8 cellular contexts compared by ENCODE assay signal in the genomic region with DNA sequence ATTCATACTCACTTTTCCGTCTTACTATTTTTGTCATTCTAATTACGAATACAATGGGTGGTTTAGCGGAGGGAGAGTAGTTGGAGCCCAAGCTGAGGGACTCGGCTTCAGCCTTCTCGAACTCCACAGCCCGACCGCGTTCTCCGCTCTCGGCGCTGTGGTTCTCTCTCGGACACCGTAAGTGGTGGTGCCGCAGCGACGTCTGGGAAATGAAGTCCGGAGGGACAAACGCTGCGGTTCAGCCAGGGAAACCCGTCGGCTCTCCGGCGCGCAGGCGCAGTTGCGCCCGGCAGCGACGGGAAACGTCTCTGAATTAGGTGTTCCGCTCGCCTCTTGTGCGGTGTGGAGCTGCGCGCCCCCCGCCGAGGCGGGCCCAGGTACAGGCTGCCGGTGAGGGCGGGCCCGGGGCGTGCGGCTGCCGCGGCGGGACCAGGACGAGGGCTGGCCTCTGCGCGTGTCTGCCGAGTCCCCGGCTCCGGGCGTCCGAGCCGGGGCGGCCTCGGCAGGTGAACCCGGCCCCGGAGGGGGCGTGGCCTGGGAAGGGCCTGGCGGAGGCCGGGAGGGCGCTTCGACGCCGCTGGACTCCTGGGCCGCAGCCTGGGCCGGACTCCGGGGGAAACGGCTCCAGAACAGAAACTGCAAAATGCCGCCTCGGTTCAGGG. TPM values are rescaled to one million over a fixed set of nuclear protein-coding genes. Genes with fewer than 3 reads are reported as not detected.
DNase-seq lines count a peak whose midpoint lies in the region; TF ChIP-seq lines count a peak whose summit lies in the region.

Gene ZNF879 (plus strand): TSS at position 277 of the 662 bp plus-strand sequence. CDS start 1,201 bp downstream, outside the sequence.

- H3K27me3 ChIP-seq in neuron (ENCODE audit: insufficient read depth, low read length) (no peaks in the 10 kb centered on the region), stomach (no peaks in the 10 kb centered on the region)

- H2AFZ ChIP-seq in neuron (ENCODE audit: low read depth, low read length): peak within 1 kb of the TSS; percentile 87

- H3K36me3 ChIP-seq in SK-N-MC (ENCODE audit: insufficient read depth, low read length): peaks cover 20% of the 10 kb centered on the region; the same call in 1 of the 2 replicates
- peaks cover 27% of the 10 kb centered on the region for H3K36me3 ChIP-seq in neuron (ENCODE audit: insufficient read depth, low read length)
- peaks cover 26 to 38% (median 35%) of the 10 kb centered on the region in 4 donors for H3K36me3 ChIP-seq in stomach

- H3K27ac Mint-ChIP-seq in activated naive CD4-positive, alpha-beta T cell treated with anti-CD3 and anti-CD28 coated beads, Interleukin-2, amount 50 U/mL, for 24 hours: peak within 1 kb of the TSS; percentile 96

- peak within 1 kb of the TSS; percentile 69 for H3K9ac ChIP-seq in SK-N-MC (ENCODE audit: insufficient read length)

- 0 to 1% (median 0%) methylated on average over 26 to 72 of the region's 72 CpGs for whole genome bisulfite sequencing in stomach, 5 donors

- H3K4me1 Mint-ChIP-seq in activated naive CD4-positive, alpha-beta T cell treated with anti-CD3 and anti-CD28 coated beads, Interleukin-2, amount 50 U/mL, for 24 hours: peaks cover 13% of the 10 kb centered on the region

- intact Hi-C loops in stomach (cut with DNase I; ENCODE audit: low total_unique reads): no loop called here

- H3K36me3 Mint-ChIP-seq in activated naive CD4-positive, alpha-beta T cell treated with anti-CD3 and anti-CD28 coated beads, Interleukin-2, amount 50 U/mL, for 24 hours: peaks cover 25% of the 10 kb centered on the region

- H3K27ac ChIP-seq in SK-N-MC: no peak within 1 kb of the TSS
- peak within 1 kb of the TSS; percentile 80 to 96 (median 92) for H3K27ac ChIP-seq in stomach

- H3K9me3 ChIP-seq in SK-N-MC (ENCODE audit: low read depth, low read length): no peaks in the 10 kb centered on the region
- peaks cover 28% of the 10 kb centered on the region for H3K9me3 ChIP-seq in neuron (ENCODE audit: low read length)
- peaks cover 10 to 38% (median 30%) of the 10 kb centered on the region in 4 donors for H3K9me3 ChIP-seq in stomach

- no peak for TF ChIP-seq POLR2A in stomach (IDR thresholded peaks at IDR 0.05)

- H3K4me3 ChIP-seq in SK-N-MC: peak within 1 kb of the TSS; percentile 85
- peak within 1 kb of the TSS; percentile 56 for H3K4me3 ChIP-seq in neuron (ENCODE audit: low read length)
- peak within 1 kb of the TSS; percentile 61 to 83 (median 78) for H3K4me3 ChIP-seq in stomach

- H3K9me3 Mint-ChIP-seq in activated naive CD4-positive, alpha-beta T cell treated with anti-CD3 and anti-CD28 coated beads, Interleukin-2, amount 50 U/mL, for 24 hours: peaks cover 6% of the 10 kb centered on the region

- peak; percentile 62 to 66 for DNase-seq in AML-193 (lab: John Stamatoyannopoulos, UW)
- peak; percentile 65 for DNase-seq in GM20000 (ENCODE audit: low spot score)
- peak; percentile 61 for DNase-seq in HuH-7.5 (ENCODE audit: low spot score)
- peak; percentile 72 for DNase-seq in SK-N-MC (ENCODE audit: low read depth, low spot score)
- peak; percentile 89 for DNase-seq in germinal center (ENCODE audit: low spot score)
- DNase-seq in stomach: peak; percentile 94

- no peaks in the 10 kb centered on the region for H3K27me3 Mint-ChIP-seq in activated naive CD4-positive, alpha-beta T cell treated with anti-CD3 and anti-CD28 coated beads, Interleukin-2, amount 50 U/mL, for 24 hours

- TF ChIP-seq CTCF in GM20000 (IDR thresholded peaks at IDR 0.05; ENCODE audit: extremely low read depth, missing control alignments): no peak
- TF ChIP-seq CTCF in stomach (IDR thresholded peaks at IDR 0.05): no peak

- H3K4me3 Mint-ChIP-seq in activated naive CD4-positive, alpha-beta T cell treated with anti-CD3 and anti-CD28 coated beads, Interleukin-2, amount 50 U/mL, for 24 hours: peak within 1 kb of the TSS; percentile 90

- TF ChIP-seq EP300 in stomach (IDR thresholded peaks at IDR 0.05): no peak

- no peaks in the 10 kb centered on the region for H3K4me1 ChIP-seq in neuron (ENCODE audit: insufficient read depth, low read length)
- peaks cover 9 to 16% (median 13%) of the 10 kb centered on the region in 4 donors for H3K4me1 ChIP-seq in stomach

RNA-seq across cellular contexts. Expression of gene ZNF879, which starts in this region (rescaled TPM):
- 10 to 100 TPM in 1 of 5 donors, 1 to 10 TPM in 4; 1.8 to 18.7 (median 6.4) TPM for total RNA-seq in stomach
- polyA plus RNA-seq in stomach: 1 to 10 TPM in 1 of 3 donors, under 1 TPM in 2; 0.76 to 1.9 (median 0.81) TPM
